Comparison of ENCODE assay signal across 17 cellular contexts in genomic region chr21:37783016-37783415, GRCh38.
DNase-seq lines count a peak whose midpoint lies in the region; FAIRE-seq and TF ChIP-seq lines count a peak whose summit lies in the region.
"Had no signal": no experiment of that assay in that cellular context is flagged by ENCODE, and none has a peak within 500 bp of the region (broad histone marks: within the 10 kb centered on the region; RNA-seq: fewer than 3 reads in every experiment).

No MANE protein-coding gene starts in this region.

- no peaks in the 10 kb centered on the region for H3K27me3 ChIP-seq in CD4-positive, alpha-beta memory T cell (ENCODE audit: insufficient read depth, low read length)
- no peaks in the 10 kb centered on the region for H3K27me3 ChIP-seq in testis
- H3K27me3 ChIP-seq: SJCRH30 had no signal

- POLR2A ChIA-PET in CD4-positive, alpha-beta memory T cell (lab: Charles Lee; ENCODE audit: partially characterized antibody), result no interaction called here

- H3K27me3 Mint-ChIP-seq in CD4-positive, alpha-beta memory T cell, result peaks cover 5 to 25% of the 10 kb centered on the region in 2 donors

- no peaks in the 10 kb centered on the region for H3K36me3 Mint-ChIP-seq in CD4-positive, alpha-beta memory T cell

- peaks cover 0 to 16% (median 3%) of the 10 kb centered on the region in 8 donors for H3K9me3 Mint-ChIP-seq in CD4-positive, alpha-beta memory T cell

- CTCF ChIA-PET in CD4-positive, alpha-beta memory T cell (lab: Charles Lee; ENCODE audit: partially characterized antibody), result no interaction called here

- H3K4me1 Mint-ChIP-seq in CD4-positive, alpha-beta memory T cell, result no peaks in the 10 kb centered on the region
- H3K4me1 Mint-ChIP-seq: IgD-negative memory B cell had no signal

- intact Hi-C loops in CD4-positive, alpha-beta memory T cell (cut with micrococcal nuclease), result no loop called here
- intact Hi-C loops in testis (cut with DNase I; ENCODE audit: low total_unique reads), result loop anchor here (10.0 kb wide), 1 partner anchor 62 kb away; no protein-coding TSS in a partner anchor

- no peaks in the 10 kb centered on the region for H3K36me3 ChIP-seq in CD4-positive, alpha-beta memory T cell (ENCODE audit: insufficient read depth, low read length)
- no peaks in the 10 kb centered on the region for H3K36me3 ChIP-seq in testis (ENCODE audit: low read depth, missing control alignments)
- H3K36me3 ChIP-seq: SJCRH30 had no signal

- H3K9me3 ChIP-seq in CD4-positive, alpha-beta memory T cell (ENCODE audit: control insufficient read depth in 1 of 2, low read length in 2 of 2), result no peaks in the 10 kb centered on the region
- no peaks in the 10 kb centered on the region for H3K9me3 ChIP-seq in testis
- H3K9me3 ChIP-seq: SJCRH30 had no signal

- DNase-seq in A172 (ENCODE audit: low spot score) (peak; percentile 22), GM04503 (ENCODE audit: low read depth) (peak; percentile 39), astrocyte of the spinal cord (ENCODE audit: low read depth, low spot score) (peak; percentile 33), fibroblast of pulmonary artery (ENCODE audit: low read depth) (peak; percentile 14), H54 (ENCODE audit: insufficient read length, low spot score) (no peak), iPS-NIHi11 (ENCODE audit: low spot score) (no peak), testis (no peak)
- DNase-seq in CD4-positive, alpha-beta memory T cell, result no peak
- DNase-seq: 8988T, C1 segment of cervical spinal cord, H9, Kasumi-1, NCI-H187 treated with DMSO at 0.1 percent for 48 hours, NCI-H748 treated with DMSO at 0.1 percent for 48 hours, PC-3, SJCRH30 had no signal

- no peak for FAIRE-seq in H54 (lab: Jason Lieb, UNC)

- H3K4me1 ChIP-seq in CD4-positive, alpha-beta memory T cell (ENCODE audit: insufficient read depth, low read length), result no peaks in the 10 kb centered on the region
- H3K4me1 ChIP-seq in testis, result no peaks in the 10 kb centered on the region
- H3K4me1 ChIP-seq: SJCRH30 had no signal

- no peak for TF ChIP-seq POLR2A in H54 (IDR thresholded peaks at IDR 0.05; ENCODE audit: low read depth, low read length)
- no peak for TF ChIP-seq POLR2A in testis (IDR thresholded peaks at IDR 0.05)

- in situ Hi-C loops in astrocyte of the spinal cord (cut with HindIII; ENCODE audit: low sequenced_read_pairs), result no loop called here

- H3K4me3 Mint-ChIP-seq in CD4-positive, alpha-beta memory T cell, result no peak overlapping the region
- H3K4me3 Mint-ChIP-seq: H9, IgD-negative memory B cell had no signal

- H3K4me3 ChIP-seq in astrocyte of the spinal cord (ENCODE audit: low read depth, low read length), result no peak overlapping the region
- H3K4me3 ChIP-seq in fibroblast of pulmonary artery (replicated peaks; ENCODE audit: low read depth, low read length), result no peak overlapping the region
- no peak overlapping the region for H3K4me3 ChIP-seq in CD4-positive, alpha-beta memory T cell (ENCODE audit: low read length in 2 of 2)
- H3K4me3 ChIP-seq in testis, result no peak overlapping the region
- H3K4me3 ChIP-seq: SJCRH30 had no signal

- no peak overlapping the region for H3K27ac ChIP-seq in CD4-positive, alpha-beta memory T cell (ENCODE audit: low read depth, low read length)
- H3K27ac ChIP-seq in testis, result no peak overlapping the region
- H3K27ac ChIP-seq: SJCRH30 had no signal

- no peak overlapping the region for H3K27ac Mint-ChIP-seq in CD4-positive, alpha-beta memory T cell
- H3K27ac Mint-ChIP-seq: H9, IgD-negative memory B cell had no signal

- no peak for TF ChIP-seq CTCF in astrocyte of the spinal cord (IDR thresholded peaks at IDR 0.05; ENCODE audit: low read depth, low read length)
- TF ChIP-seq CTCF in fibroblast of pulmonary artery (IDR thresholded peaks at IDR 0.05; ENCODE audit: low read length, missing control alignments), result no peak
- TF ChIP-seq CTCF in testis (IDR thresholded peaks at IDR 0.05), result no peak

- WGBS in testis, 2 donors, result 91 to 96% methylated on average over 5 to 6 of the region's 6 CpGs

Comparison
In these comparisons a context has a peak if more than half of its experiments do, and no peak if none do; other contexts are left out.
1. DNase-seq: peak in A172 (single experiment), GM04503 (single experiment), astrocyte of the spinal cord (single experiment) and fibroblast of pulmonary artery (single experiment); none in H54 (single experiment), CD4-positive, alpha-beta memory T cell (0 of 5), iPS-NIHi11 (single experiment) and testis (single experiment).